Comparison of ENCODE assay signal across 16 cellular contexts in the genomic region with DNA sequence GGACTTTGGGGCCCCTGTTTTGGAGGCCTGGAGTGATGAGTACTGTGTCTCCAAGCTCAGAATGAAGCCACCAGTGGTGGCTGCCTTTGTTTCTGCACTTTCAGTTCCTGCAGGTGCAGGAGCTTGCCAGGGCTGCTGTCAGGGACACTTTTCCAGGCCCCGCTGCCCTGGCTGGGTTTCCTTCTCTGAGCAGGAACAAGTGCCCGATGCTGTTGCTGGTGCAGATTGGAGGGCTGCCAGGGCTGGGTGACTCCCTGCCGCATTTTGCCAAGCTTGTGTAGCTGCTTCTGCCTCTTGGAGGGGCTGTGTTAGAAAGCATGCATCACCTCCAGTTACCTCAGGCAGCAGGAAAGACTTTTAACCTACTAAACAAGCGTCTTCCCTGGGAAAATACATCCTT.
"Had no signal": no experiment of that assay in that cellular context is flagged by ENCODE, and none has a peak within 500 bp of the region (broad histone marks: within the 10 kb centered on the region; RNA-seq: fewer than 3 reads in every experiment).

No MANE protein-coding gene starts in this region.

- H3K27me3 ChIP-seq: dorsolateral prefrontal cortex, ovary, tibial artery, upper lobe of left lung, uterus had no signal

- H3K36me3 ChIP-seq: ovary, upper lobe of left lung, uterus had no signal

- H3K9me3 ChIP-seq: mucosa of descending colon, ovary, tibial artery, upper lobe of left lung, uterus had no signal

- ATAC-seq: left cardiac atrium; mucosa of descending colon; naive thymus-derived CD8-positive, alpha-beta T cell; right cardiac atrium had no signal

- DNase-seq: cortex of kidney; dorsolateral prefrontal cortex; effector CD8-positive, alpha-beta T cell; glutamatergic neuron; immature natural killer cell; left cardiac atrium; mucosa of descending colon; naive thymus-derived CD8-positive, alpha-beta T cell; ovary; right cardiac atrium; stimulated activated CD4-positive, alpha-beta T cell treated with anti-CD3 and anti-CD28 coated beads, Interleukin-2, amount 100 ng/mL, for 48 hours; stimulated activated naive CD4-positive, alpha-beta T cell treated with Interleukin-2 at 50 U/mL for 16 hours; uterus had no signal

- H3K4me3 ChIP-seq: dorsolateral prefrontal cortex, mucosa of descending colon, ovary, smooth muscle cell, tibial artery, upper lobe of left lung, uterus had no signal

- H3K27ac ChIP-seq: dorsolateral prefrontal cortex, ovary, tibial artery, upper lobe of left lung, uterus had no signal

- H3K4me1 ChIP-seq: tibial artery, upper lobe of left lung, uterus had no signal
